24 cellular contexts compared by ENCODE assay signal in the genomic region with DNA sequence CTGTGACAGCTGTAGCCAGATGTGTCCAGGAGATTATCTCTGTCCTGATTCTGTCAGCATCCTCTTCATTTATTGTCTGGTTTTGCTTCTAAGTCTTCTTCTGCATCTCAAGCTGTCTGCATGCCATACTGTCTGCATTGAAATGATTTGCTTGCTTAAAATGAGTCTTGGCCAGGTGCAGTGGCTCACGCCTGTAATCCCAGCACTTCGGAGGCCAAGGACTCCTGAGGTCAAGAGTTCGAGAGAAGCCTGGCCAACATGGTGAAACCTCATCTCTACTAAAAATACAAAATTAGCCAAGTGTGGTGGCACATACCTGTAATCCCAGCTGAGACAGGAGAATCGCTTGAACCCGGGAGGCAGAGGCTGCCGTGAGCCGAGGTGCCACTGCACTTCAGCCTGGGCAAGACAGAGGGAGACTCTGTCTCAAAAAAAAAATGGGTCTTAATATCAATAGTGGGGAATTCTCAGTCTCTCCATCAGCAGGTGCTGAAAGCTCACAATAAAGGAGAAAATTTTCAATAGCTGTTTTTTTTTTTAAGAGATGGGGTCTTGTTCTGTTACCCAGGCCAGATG. TPM values are rescaled to one million over a fixed set of nuclear protein-coding genes. Genes with fewer than 3 reads are reported as not detected.
DNase-seq lines count a peak whose midpoint lies in the region; ATAC-seq, FAIRE-seq and TF ChIP-seq lines count a peak whose summit lies in the region.
"Had no signal": no experiment of that assay in that cellular context is flagged by ENCODE, and none has a peak within 500 bp of the region (broad histone marks: within the 10 kb centered on the region; RNA-seq: fewer than 3 reads in every experiment).

No MANE protein-coding gene starts in this region.

- H3K36me3 Mint-ChIP-seq in osteocyte (ENCODE audit: unreplicated experiment): no peaks in the 10 kb centered on the region
- H3K36me3 Mint-ChIP-seq in activated naive CD8-positive, alpha-beta T cell treated with anti-CD3 and anti-CD28 coated beads for 36 hours: no peaks in the 10 kb centered on the region
- H3K36me3 Mint-ChIP-seq: activated naive CD4-positive, alpha-beta T cell treated with anti-CD3 and anti-CD28 coated beads, Interleukin-2, amount 10 ng/mL, durations not matched to agents 7 days and 5 days; type B pancreatic cell had no signal

- peaks cover 8% of the 10 kb centered on the region for H3K4me1 Mint-ChIP-seq in osteocyte (ENCODE audit: unreplicated experiment)
- H3K4me1 Mint-ChIP-seq in activated naive CD8-positive, alpha-beta T cell treated with anti-CD3 and anti-CD28 coated beads for 36 hours: peaks cover 14% of the 10 kb centered on the region

- H3K4me1 ChIP-seq in HCT116 (ENCODE audit: control insufficient read depth in 1 of 2, insufficient read depth in 2 of 2, low read length in 2 of 2): peaks cover 0 to 28% of the 10 kb centered on the region in 2 experiments; a peak in 3 of 4 replicates
- peaks cover 8 to 12% of the 10 kb centered on the region in 2 experiments; a peak in 2 of 5 replicates for H3K4me1 ChIP-seq in K562 (replicated peaks in 1 of 2; ENCODE audit: control insufficient read depth in 2 of 2, insufficient read depth in 2 of 2, low read length in 2 of 2)
- H3K4me1 ChIP-seq: Caco-2 had no signal

- H3K9me1 ChIP-seq in K562 (ENCODE audit: control insufficient read depth, insufficient read depth, low read length): no peaks in the 10 kb centered on the region

- 49% methylated on average over 7 of the region's 7 CpGs for WGBS in K562 (ENCODE audit: insufficient coverage, low coverage, missing lambda C conversion rate)

- no peaks in the 10 kb centered on the region for H3K27me3 ChIP-seq in HCT116 (ENCODE audit: insufficient read depth, low read length)
- no peaks in the 10 kb centered on the region for H3K27me3 ChIP-seq in K562 (ENCODE audit: control insufficient read depth in 2 of 2, insufficient read depth in 2 of 2, low read length in 2 of 2)

- H3K79me2 ChIP-seq in HCT116 (ENCODE audit: insufficient read depth, low read length): no peaks in the 10 kb centered on the region
- no peaks in the 10 kb centered on the region for H3K79me2 ChIP-seq in K562 (ENCODE audit: control insufficient read depth, insufficient read depth, low read length)

- peak; percentile 11 for FAIRE-seq in K562 (lab: Jason Lieb, UNC)

- no peak overlapping the region for H3K9ac ChIP-seq in HCT116 (ENCODE audit: low read length)
- H3K9ac ChIP-seq in K562 (ENCODE audit: insufficient read depth in 1 of 2, low read depth in 2 of 2, low read length in 2 of 2): no peak overlapping the region

- no peak overlapping the region for H3K4me3 Mint-ChIP-seq in osteocyte (ENCODE audit: unreplicated experiment)
- H3K4me3 Mint-ChIP-seq in activated naive CD8-positive, alpha-beta T cell treated with anti-CD3 and anti-CD28 coated beads for 36 hours: no peak overlapping the region
- H3K4me3 Mint-ChIP-seq: activated naive CD4-positive, alpha-beta T cell treated with anti-CD3 and anti-CD28 coated beads, Interleukin-2, amount 10 ng/mL, durations not matched to agents 7 days and 5 days; activated T-cell treated with anti-CD3 and anti-CD28 coated beads, Interleukin-2, amount 50 U/mL, for 4 hours; stimulated activated naive CD8-positive, alpha-beta T cell treated with anti-CD3 and anti-CD28 coated beads, Interleukin-15, amount 100 ng/mL, for 72 hours; type B pancreatic cell had no signal

- H3K27ac ChIP-seq in HCT116 (ENCODE audit: low read depth, low read length): no peak overlapping the region
- H3K27ac ChIP-seq in K562 (ENCODE audit: extremely low read depth, low read depth, low read length): no peak overlapping the region
- H3K27ac ChIP-seq: 22Rv1, lower lobe of right lung had no signal

- no peak overlapping the region for H3K4me2 ChIP-seq in HCT116 (ENCODE audit: low read length)
- no peak overlapping the region for H3K4me2 ChIP-seq in K562 (ENCODE audit: insufficient read depth, low read length)

- H3K27ac Mint-ChIP-seq in osteocyte (ENCODE audit: unreplicated experiment): no peak overlapping the region
- no peak overlapping the region for H3K27ac Mint-ChIP-seq in activated naive CD8-positive, alpha-beta T cell treated with anti-CD3 and anti-CD28 coated beads for 36 hours
- H3K27ac Mint-ChIP-seq: activated naive CD4-positive, alpha-beta T cell treated with anti-CD3 and anti-CD28 coated beads, Interleukin-2, amount 10 ng/mL, durations not matched to agents 7 days and 5 days; type B pancreatic cell had no signal

- TF ChIP-seq CTCF in HCT116 (IDR thresholded peaks at IDR 0.05 in 2 of 3, conservative IDR thresholded peaks at IDR 0.05 in 1 of 3; ENCODE audit: borderline replicate concordance in 1 of 3, insufficient read depth in 1 of 3, low read depth in 2 of 3, low read length in 2 of 3) (peak; percentile 25 to 66 (median 26); a peak in 3 of 6 replicates), K562 (IDR thresholded peaks at IDR 0.05 in 2 of 3, conservative IDR thresholded peaks at IDR 0.05 in 1 of 3; ENCODE audit: insufficient read depth in 2 of 3, low read depth in 1 of 3, low read length in 3 of 3) (peak; percentile 22 to 50 (median 43); a peak in 3 of 6 replicates), osteocyte (IDR thresholded peaks at IDR 0.05) (peak; percentile 23)

- TF ChIP-seq POLR2A in HCT116 (IDR thresholded peaks at IDR 0.05; ENCODE audit: borderline replicate concordance, extremely low read depth, insufficient read depth, insufficient read length) (no peak), K562 (conservative IDR thresholded peaks at IDR 0.05) (no peak)

- no peaks in the 10 kb centered on the region for H3K9me3 Mint-ChIP-seq in osteocyte (ENCODE audit: unreplicated experiment)
- H3K9me3 Mint-ChIP-seq in activated naive CD8-positive, alpha-beta T cell treated with anti-CD3 and anti-CD28 coated beads for 36 hours: no peaks in the 10 kb centered on the region
- H3K9me3 Mint-ChIP-seq: activated naive CD4-positive, alpha-beta T cell treated with anti-CD3 and anti-CD28 coated beads, Interleukin-2, amount 10 ng/mL, durations not matched to agents 7 days and 5 days; activated T-cell treated with anti-CD3 and anti-CD28 coated beads, Interleukin-2, amount 50 U/mL, for 4 hours; stimulated activated naive CD8-positive, alpha-beta T cell treated with anti-CD3 and anti-CD28 coated beads, Interleukin-15, amount 100 ng/mL, for 72 hours; type B pancreatic cell had no signal

- intact Hi-C loops in HCT116 (cut with micrococcal nuclease): no loop called here
- intact Hi-C loops in K562 (cut with micrococcal nuclease): loop anchor here (10.0 kb wide), 1 partner anchor 209 kb away; no protein-coding TSS in a partner anchor
- intact Hi-C loops in left ventricle myocardium superior (cut with micrococcal nuclease): no loop called here

- no peak for ATAC-seq in HCT116
- peak; percentile 48; the same call in 2 of the 3 replicates for ATAC-seq in K562
- no peak for ATAC-seq in left ventricle myocardium superior
- ATAC-seq: activated T-cell treated with anti-CD3 and anti-CD28 coated beads, Interleukin-2, amount 50 U/mL, for 4 hours; lower lobe of right lung; stimulated activated naive CD8-positive, alpha-beta T cell treated with anti-CD3 and anti-CD28 coated beads, Interleukin-15, amount 100 ng/mL, for 72 hours had no signal

- peak; percentile 17 for DNase-seq in NCI-H82 (lab: John Stamatoyannopoulos, UW)
- DNase-seq in NCI-H82 treated with DMSO at 0.1 percent for 48 hours (lab: John Stamatoyannopoulos, UW; ENCODE audit: unreplicated experiment): no peak
- no peak for DNase-seq in HCT116 (ENCODE audit: low read depth, low spot score)
- DNase-seq in K562 (ENCODE audit: extremely low read depth in 1 of 4, low spot score in 3 of 4): no peak
- DNase-seq in osteocyte (ENCODE audit: extremely low spot score, unreplicated experiment): no peak
- no peak for DNase-seq in effector CD4-positive, alpha-beta T cell
- no peak for DNase-seq in activated naive CD8-positive, alpha-beta T cell treated with anti-CD3 and anti-CD28 coated beads for 36 hours
- DNase-seq in left ventricle myocardium superior: no peak
- DNase-seq: activated CD4-positive, CD25-positive, alpha-beta regulatory T cell; activated naive CD4-positive, alpha-beta T cell treated with anti-CD3 and anti-CD28 coated beads, Interleukin-2, amount 10 ng/mL, durations not matched to agents 7 days and 5 days; activated T-cell treated with anti-CD3 and anti-CD28 coated beads, Interleukin-2, amount 50 U/mL, for 4 hours; Caco-2; IMR-90; lower lobe of right lung; MM.1S; NCI-H2171 treated with DMSO at 0.1 percent for 48 hours; NCI-H69; occipital lobe; retina; stimulated activated CD4-positive, alpha-beta T cell treated with anti-CD3 and anti-CD28 coated beads, Interleukin-4, amount 100 ng/mL, for 4 hours; stimulated activated naive CD8-positive, alpha-beta T cell treated with anti-CD3 and anti-CD28 coated beads, Interleukin-15, amount 100 ng/mL, for 72 hours; T-helper 2 cell had no signal

- H3K9me3 ChIP-seq in HCT116 (ENCODE audit: control insufficient read depth in 1 of 2, insufficient read depth in 1 of 2, low read depth in 1 of 2, low read length in 2 of 2): no peaks in the 10 kb centered on the region
- H3K9me3 ChIP-seq in K562 (replicated peaks; ENCODE audit: control insufficient read depth, insufficient read depth, low read depth, low read length): no peaks in the 10 kb centered on the region
- H3K9me3 ChIP-seq: lower lobe of right lung had no signal

- no peak overlapping the region for H3K4me3 ChIP-seq in HCT116 (replicated peaks in 1 of 2; ENCODE audit: low read depth in 1 of 2, low read length in 2 of 2)
- no peak overlapping the region for H3K4me3 ChIP-seq in K562
- H3K4me3 ChIP-seq: lower lobe of right lung had no signal

- H4K20me1 ChIP-seq in HCT116 (ENCODE audit: insufficient read depth): no peaks in the 10 kb centered on the region
- no peaks in the 10 kb centered on the region for H4K20me1 ChIP-seq in K562 (replicated peaks; ENCODE audit: control insufficient read depth, insufficient read depth, low read length)

- peaks cover 4% of the 10 kb centered on the region for H3K27me3 Mint-ChIP-seq in osteocyte (ENCODE audit: unreplicated experiment)
- peaks cover 8% of the 10 kb centered on the region for H3K27me3 Mint-ChIP-seq in activated naive CD8-positive, alpha-beta T cell treated with anti-CD3 and anti-CD28 coated beads for 36 hours

- TF ChIP-seq RAD21 in HCT116 (IDR thresholded peaks at IDR 0.05; ENCODE audit: low read depth): peak; percentile 49; the same call in 1 of the 2 replicates
- peak in 1 of 2 experiments; percentile 30; a peak in 2 of 4 replicates for TF ChIP-seq RAD21 in K562 (CRISPR knock-in tag; conservative IDR thresholded peaks at IDR 0.05 in 1 of 2, IDR thresholded peaks at IDR 0.05 in 1 of 2)

- no peak for TF ChIP-seq EP300 in K562 (IDR thresholded peaks at IDR 0.05; ENCODE audit: low read length)

- POLR2A ChIA-PET in HCT116 (lab: Charles Lee) (interaction anchor here (1.0 to 1.3 kb wide), 2 partner anchors 11 to 39 kb away, joined by 3 to 4 read pairs; a partner anchor contains a TSS), K562 (lab: Yijun Ruan, JAX) (interaction anchor here (0.8 to 1.5 kb wide), 2 partner anchors 13 to 392 kb away, joined by 3 to 4 read pairs; no protein-coding TSS in a partner anchor)

- RAD21 ChIA-PET in HCT116 (lab: Charles Lee; ENCODE audit: low non-redundant PET in 1 of 2, low total read pairs in 2 of 2, uncharacterized antibody in 2 of 2, unreplicated experiment in 2 of 2): no interaction called here

- BruUV-seq in HCT116 (replicated peaks; lab: Mats Ljungman, UMichigan): no TSS peak
- BruUV-seq in K562 (replicated peaks; lab: Mats Ljungman, UMichigan): no TSS peak

- H2AFZ ChIP-seq in HCT116 (ENCODE audit: low read depth, low read length, poor library complexity, severe bottlenecking) (no peak overlapping the region), K562 (ENCODE audit: low read depth, low read length) (no peak overlapping the region)

- H3K36me3 ChIP-seq in HCT116 (ENCODE audit: control insufficient read depth in 1 of 2, insufficient read depth in 2 of 2, low read length in 2 of 2) (no peaks in the 10 kb centered on the region), K562 (ENCODE audit: control insufficient read depth, insufficient read depth, low read length) (no peaks in the 10 kb centered on the region)
- H3K36me3 ChIP-seq: lower lobe of right lung had no signal

- in situ Hi-C loops in K562 (cut with MboI): no loop called here

- no peaks in the 10 kb centered on the region for H3K9me2 ChIP-seq in HCT116 (ENCODE audit: insufficient read depth)

- CTCF ChIA-PET in HCT116 (lab: Charles Lee): interaction anchor here (1.0 to 1.5 kb wide), 3 partner anchors 10 to 49 kb away, joined by 3 to 5 read pairs (median 3); no protein-coding TSS in a partner anchor
- CTCF ChIA-PET in K562 (lab: Yijun Ruan, JAX; ENCODE audit: low intra/inter-chr PET ratio): interaction anchor here (1.3 kb wide), 1 partner anchor 320 kb away, joined by 4 read pairs; no protein-coding TSS in a partner anchor

RNA-seq across cellular contexts. Expression of a gene that starts 39.2 kb away (rescaled TPM):
- 25.9 TPM for total RNA-seq in HCT116 (2021; ENCODE audit: unreplicated experiment)
- polyA plus RNA-seq in HCT116 (2012): 10.8 and 12.3 TPM in 2 replicates
- total RNA-seq in K562 (2011; cell fraction: chromatin; rRNA removed; ENCODE audit: low replicate concordance): 55.3 and 77.7 TPM in 2 replicates
- total RNA-seq in K562 (2011; cell fraction: nucleolus; rRNA removed): 41.2 and 45.5 TPM in 2 replicates
- total RNA-seq in K562 (2011; cell fraction: nucleoplasm; rRNA removed): 42.5 and 52.8 TPM in 2 replicates
- total RNA-seq in K562 (2014; rRNA removed): 11.2 and 14.2 TPM in 2 replicates
- total RNA-seq in K562 (2014; rRNA removed; fragmentation: Illumina TruSeq; extraction: Trizol): 7.1 and 7.8 TPM in 2 replicates
- 6.1 and 7.2 TPM in 2 replicates for total RNA-seq in K562 (2015; rRNA removed; fragmentation: Illumina TruSeq; extraction: Trizol)
- total RNA-seq in K562 (2021): 17.3 and 17.9 TPM in 2 replicates
- polyA plus RNA-seq in K562 (2011; rRNA removed): 22.2 and 23.6 TPM in 2 replicates
- polyA plus RNA-seq in K562 (2011; cell fraction: cytosol; rRNA removed): 17.5 and 39.4 TPM in 2 replicates
- polyA plus RNA-seq in K562 (2011; cell fraction: nucleus; rRNA removed): 47.3 and 74.7 TPM in 2 replicates
- 10.7 and 13.0 TPM in 2 replicates for polyA plus RNA-seq in K562 (2012)
- 15.3 and 19.7 TPM in 2 replicates for polyA plus RNA-seq in K562 (2014; fragmentation: Illumina TruSeq; extraction: Trizol)
- polyA plus RNA-seq in K562 (2014; fragmentation: Nextera tagmentation; extraction: Ambion mirVana): 1 to 10 TPM; 4.4 to 6.0 TPM
- 12.8 and 13.4 TPM in 2 replicates for polyA plus RNA-seq in K562 (2014; rRNA removed)
- polyA minus RNA-seq in K562 (2011; rRNA and poly(A)+ RNA removed): 13.6 and 15.4 TPM in 2 replicates
- 12.5 and 18.0 TPM in 2 replicates for polyA minus RNA-seq in K562 (2011; cell fraction: cytosol; rRNA and poly(A)+ RNA removed)
- polyA minus RNA-seq in K562 (2011; cell fraction: nucleus; rRNA and poly(A)+ RNA removed): 30.7 and 31.7 TPM in 2 replicates
- total RNA-seq in osteocyte: 5.3 and 6.2 TPM in 2 replicates
- 10 to 100 TPM; 20.2 to 20.7 TPM for total RNA-seq in activated naive CD8-positive, alpha-beta T cell treated with anti-CD3 and anti-CD28 coated beads for 36 hours
- total RNA-seq in left ventricle myocardium superior: 3.7 TPM
